12 cellular contexts compared by ENCODE assay signal in the genomic region with DNA sequence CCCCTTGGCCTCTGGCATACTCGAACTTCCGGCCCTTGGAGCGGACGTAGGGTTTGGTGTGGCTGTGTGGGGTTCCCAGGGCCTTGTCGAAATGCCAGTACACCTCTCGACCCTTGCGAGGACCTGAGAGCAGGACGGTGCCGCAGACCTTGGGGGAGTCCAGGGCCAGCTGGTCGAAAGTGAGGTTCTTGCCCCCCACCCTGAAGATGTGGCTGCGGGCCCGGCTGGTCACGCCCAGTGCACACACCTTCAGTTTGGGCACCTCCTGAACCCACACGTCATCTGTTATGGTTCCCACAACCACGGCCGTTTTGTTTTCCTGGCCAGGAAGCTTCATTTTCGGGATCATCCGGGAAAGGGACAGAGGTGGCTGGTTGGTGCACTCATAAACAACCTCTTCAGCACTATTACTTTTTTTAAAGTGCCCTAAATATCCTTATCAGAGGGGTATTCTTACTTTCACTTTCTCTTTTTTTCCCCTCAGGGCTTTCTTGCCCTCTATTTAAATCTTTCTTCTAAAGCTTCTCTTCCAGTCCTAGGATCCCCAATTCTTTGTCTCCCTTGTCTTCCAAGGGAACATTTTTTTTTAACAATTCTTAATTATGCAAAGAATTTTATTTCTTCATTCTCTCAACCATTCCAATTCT. TPM values are rescaled to one million over a fixed set of nuclear protein-coding genes. Genes with fewer than 3 reads are reported as not detected.
A peak's percentile ranks its signal among the peaks of the same experiment; 100 is the strongest.
DNase-seq lines count a peak whose midpoint lies in the region; ATAC-seq and TF ChIP-seq lines count a peak whose summit lies in the region.
"Had no signal": no experiment of that assay in that cellular context is flagged by ENCODE, and none has a peak within 500 bp of the region (broad histone marks: within the 10 kb centered on the region; RNA-seq: fewer than 3 reads in every experiment).

No MANE protein-coding gene starts in this region.

- TF ChIP-seq CTCF in activated B cell treated with CpG ODN at 0.5 μM for 24 hours (IDR thresholded peaks at IDR 0.05) (no peak), mesothelial cell of epicardium (IDR thresholded peaks at IDR 0.05; ENCODE audit: unreplicated experiment) (no peak)

- H3K9me3 Mint-ChIP-seq in activated B cell treated with CpG ODN at 0.5 μM for 24 hours (no peaks in the 10 kb centered on the region), mesothelial cell of epicardium (peaks cover 14% of the 10 kb centered on the region)

- H3K4me2 ChIP-seq in BLaER1: peak overlapping the region; percentile 90

- H3K27me3 Mint-ChIP-seq in activated B cell treated with CpG ODN at 0.5 μM for 24 hours: no peaks in the 10 kb centered on the region
- H3K27me3 Mint-ChIP-seq in mesothelial cell of epicardium (ENCODE audit: low read depth): no peaks in the 10 kb centered on the region

- peaks cover 2% of the 10 kb centered on the region for H3K36me3 Mint-ChIP-seq in activated B cell treated with CpG ODN at 0.5 μM for 24 hours (ENCODE audit: low read depth)
- H3K36me3 Mint-ChIP-seq in mesothelial cell of epicardium: peaks cover 18% of the 10 kb centered on the region

- H3K27ac Mint-ChIP-seq in activated B cell treated with CpG ODN at 0.5 μM for 24 hours (peak overlapping the region; percentile 84), mesothelial cell of epicardium (peak overlapping the region; percentile 6)

- intact Hi-C loops in activated B cell treated with CpG ODN at 0.5 μM for 24 hours (cut with micrococcal nuclease): loop anchor here (5.0 kb wide), 1 partner anchor 259 kb away; no protein-coding TSS in a partner anchor

- ATAC-seq in GM21515 (IDR thresholded peaks at IDR 0.05; ENCODE audit: unreplicated experiment) (peak; percentile 36), activated B cell treated with CpG ODN at 0.5 μM for 24 hours (ENCODE audit: low read depth) (peak; percentile 32), HG03135 (IDR thresholded peaks at IDR 0.05; ENCODE audit: unreplicated experiment) (no peak)

- CTCF ChIA-PET in activated B cell treated with CpG ODN at 0.5 μM for 24 hours (lab: Charles Lee): interaction anchor here (1.2 to 1.4 kb wide), 2 partner anchors 45 to 75 kb away, joined by 3 to 6 read pairs; a partner anchor contains a TSS

- H3K4me3 ChIP-seq in BLaER1: peak overlapping the region; percentile 67

- H3K4me3 Mint-ChIP-seq in activated B cell treated with CpG ODN at 0.5 μM for 24 hours (peak overlapping the region; percentile 72), mesothelial cell of epicardium (no peak overlapping the region)

- no peaks in the 10 kb centered on the region for H3K36me3 ChIP-seq in BLaER1

- DNase-seq in activated B cell treated with CpG ODN at 0.5 μM for 24 hours: no peak
- no peak for DNase-seq in mesothelial cell of epicardium (ENCODE audit: low spot score in 2 of 2, unreplicated experiment in 2 of 2)
- no peak for DNase-seq in SK-N-DZ (ENCODE audit: low spot score)
- DNase-seq in putamen (ENCODE audit: low spot score): no peak
- no peak for DNase-seq in SW480 (ENCODE audit: low spot score)
- DNase-seq: H7; kidney glomerular epithelial cell; NCI-H2171; stimulated activated CD4-positive, alpha-beta T cell treated with anti-CD3 and anti-CD28 coated beads, Interleukin-12 subunit alpha, Interleukin-12 subunit beta, amount 100 ng/mL, for 4 hours had no signal

- H3K27me3 ChIP-seq in BLaER1: no peaks in the 10 kb centered on the region

- peaks cover 26% of the 10 kb centered on the region for H3K4me1 ChIP-seq in BLaER1

- POLR2A ChIA-PET in activated B cell treated with CpG ODN at 0.5 μM for 24 hours (lab: Charles Lee): interaction anchor here (1.4 kb wide), 1 partner anchor 45 kb away, joined by 7 read pairs; a partner anchor contains a TSS

- H3K9ac ChIP-seq in BLaER1: peak overlapping the region; percentile 84

- no peaks in the 10 kb centered on the region for H4K20me1 ChIP-seq in BLaER1

- H3K4me1 Mint-ChIP-seq in activated B cell treated with CpG ODN at 0.5 μM for 24 hours (peaks cover 38% of the 10 kb centered on the region), mesothelial cell of epicardium (peaks cover 23% of the 10 kb centered on the region)

- peak overlapping the region; percentile 90 for H3K27ac ChIP-seq in BLaER1

- H3K9me3 ChIP-seq in BLaER1: no peaks in the 10 kb centered on the region

RNA-seq across cellular contexts. Expression of a gene that starts 44.9 kb away (rescaled TPM):
- total RNA-seq in activated B cell treated with CpG ODN at 0.5 μM for 24 hours (54.8 and 59.3 TPM in 2 replicates), mesothelial cell of epicardium (76.4 to 82.7 TPM (median 78.2 TPM) in 3 replicates)
- 19.3 and 22.1 TPM in 2 replicates for polyA plus RNA-seq in SK-N-DZ (2014; cell fraction: cytosol; rRNA removed)
- 19.6 and 24.0 TPM in 2 replicates for polyA plus RNA-seq in SK-N-DZ (2014; cell fraction: nucleus; rRNA removed)
